18 cellular contexts compared by ENCODE assay signal in the genomic region with DNA sequence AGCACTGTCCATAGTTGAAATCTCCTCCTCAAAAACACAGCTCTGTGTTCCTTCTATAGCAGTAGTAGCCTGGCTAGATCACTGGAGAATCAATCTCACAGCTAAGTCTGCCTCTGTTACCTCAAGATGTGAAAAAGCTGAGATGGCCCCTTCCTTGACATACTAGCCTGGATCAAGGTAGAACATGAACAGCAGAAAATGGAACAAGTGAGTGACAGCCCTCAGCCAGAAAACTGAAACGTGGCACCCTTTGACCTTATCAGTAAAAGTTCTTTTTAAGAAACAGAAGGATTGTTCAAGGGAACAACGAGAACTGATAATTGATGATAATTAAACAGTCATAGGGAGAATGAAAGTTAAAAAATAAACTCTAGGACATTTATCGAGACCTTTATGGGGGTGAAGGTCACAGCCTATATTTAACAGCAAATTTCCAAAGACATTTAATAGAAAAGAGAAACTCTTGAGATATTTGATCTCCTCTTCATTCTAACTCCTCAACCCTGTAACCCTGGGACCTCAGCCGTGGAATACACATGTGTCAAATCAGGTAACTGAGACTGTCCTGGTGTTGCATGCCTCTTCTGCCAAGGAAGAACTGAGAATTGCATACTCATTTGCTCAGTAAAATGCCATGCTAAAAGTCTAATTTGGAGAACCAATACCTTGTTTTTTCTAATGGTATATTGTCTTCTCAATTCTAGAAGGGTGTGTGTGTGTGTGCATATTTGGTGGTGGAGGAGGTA.
"Had no signal": no experiment of that assay in that cellular context is flagged by ENCODE, and none has a peak within 500 bp of the region (broad histone marks: within the 10 kb centered on the region; RNA-seq: fewer than 3 reads in every experiment).

No MANE protein-coding gene starts in this region.

- FAIRE-seq: endothelial cell of umbilical vein, small intestine had no signal

- DNase-seq: effector CD4-positive, alpha-beta T cell; endodermal cell; erythroblast; foreskin keratinocyte; kidney glomerular epithelial cell; mammary epithelial cell; naive thymus-derived CD4-positive, alpha-beta T cell; small intestine; stimulated activated CD4-positive, alpha-beta T cell treated with anti-CD3 and anti-CD28 coated beads, Interleukin-4, amount 100 ng/mL, for 24 hours; stimulated activated naive CD4-positive, alpha-beta T cell; thyroid gland; upper lobe of left lung; uterus had no signal

- H3K9me3 Mint-ChIP-seq: endodermal cell had no signal

- H3K27ac Mint-ChIP-seq: endodermal cell; naive thymus-derived CD4-positive, alpha-beta T cell had no signal

- H3K36me3 ChIP-seq: neutrophil, right atrium auricular region, suprapubic skin, thyroid gland, upper lobe of left lung, uterus had no signal

- H3K4me3 Mint-ChIP-seq: endodermal cell; naive thymus-derived CD4-positive, alpha-beta T cell had no signal

- H3K27me3 ChIP-seq: foreskin keratinocyte, neutrophil, right atrium auricular region, suprapubic skin, thyroid gland, upper lobe of left lung, uterus had no signal

- ATAC-seq: foreskin keratinocyte; naive thymus-derived CD4-positive, alpha-beta T cell had no signal

- H3K9me3 ChIP-seq: neutrophil, right atrium auricular region, suprapubic skin, thyroid gland, upper lobe of left lung, uterus had no signal

- H3K27ac ChIP-seq: coronary artery, foreskin keratinocyte, neutrophil, right atrium auricular region, suprapubic skin, thyroid gland, upper lobe of left lung, uterus had no signal

- H3K4me3 ChIP-seq: coronary artery, right atrium auricular region, suprapubic skin, thyroid gland, upper lobe of left lung, uterus had no signal

- H3K4me1 ChIP-seq: right atrium auricular region, thyroid gland, uterus had no signal
